Comparison of ENCODE assay signal across 8 cellular contexts in genomic region chr1:154974086-154974807, GRCh38. TPM values are rescaled to one million over a fixed set of nuclear protein-coding genes. Genes with fewer than 3 reads are reported as not detected.
A peak's percentile ranks its signal among the peaks of the same experiment; 100 is the strongest.
DNase-seq lines count a peak whose midpoint lies in the region; ATAC-seq and TF ChIP-seq lines count a peak whose summit lies in the region.

Gene CKS1B, plus strand, starts transcription at chr1:154974681. Its CDS starts 65 bp downstream, at chr1:154974746.

- peaks cover 46% of the 10 kb centered on the region for H3K4me1 ChIP-seq in smooth muscle cell (ENCODE audit: low read depth)

- peak within 1 kb of the TSS; percentile 52 for H2AFZ ChIP-seq in smooth muscle cell (ENCODE audit: low read depth)

- no peaks in the 10 kb centered on the region for H3K36me3 ChIP-seq in smooth muscle cell (ENCODE audit: low read depth)

- peaks cover 33% of the 10 kb centered on the region for H3F3A ChIP-seq in smooth muscle cell (ENCODE audit: low read depth)

- H3K4me2 ChIP-seq in smooth muscle cell: peak within 1 kb of the TSS; percentile 94

- no peak for TF ChIP-seq CTCF in VCaP (conservative IDR thresholded peaks at IDR 0.05)
- TF ChIP-seq CTCF in cardiac fibroblast (IDR thresholded peaks at IDR 0.05; ENCODE audit: low read depth, low read length): no peak
- no peak for TF ChIP-seq CTCF in smooth muscle cell (IDR thresholded peaks at IDR 0.05; ENCODE audit: borderline replicate concordance, insufficient read depth, poor library complexity, severe bottlenecking)

- H3K9me3 ChIP-seq in smooth muscle cell (replicated peaks; ENCODE audit: low read depth): no peaks in the 10 kb centered on the region

- H3K9ac ChIP-seq in smooth muscle cell (ENCODE audit: low read depth): peak within 1 kb of the TSS; percentile 95

- no peaks in the 10 kb centered on the region for H3K27me3 ChIP-seq in smooth muscle cell (ENCODE audit: low read depth)

- ATAC-seq in GM18907 (IDR thresholded peaks at IDR 0.05; ENCODE audit: unreplicated experiment): peak; percentile 79
- peak; percentile 78 for ATAC-seq in HG03139 (IDR thresholded peaks at IDR 0.05; ENCODE audit: unreplicated experiment)

- peak within 1 kb of the TSS; percentile 62 to 73 for H3K4me3 ChIP-seq in cardiac fibroblast (replicated peaks in 1 of 2; ENCODE audit: low read depth in 2 of 2, low read length in 2 of 2)
- H3K4me3 ChIP-seq in smooth muscle cell: peak within 1 kb of the TSS; percentile 55

- H4K20me1 ChIP-seq in smooth muscle cell (ENCODE audit: low read depth): peaks cover 5% of the 10 kb centered on the region

- 1% methylated on average over 47 of the region's 49 CpGs for WGBS in smooth muscle cell (ENCODE audit: low lambda C conversion rate)

- H3K79me2 ChIP-seq in smooth muscle cell (ENCODE audit: low read depth): peaks cover 42% of the 10 kb centered on the region

- peak; percentile 98 for DNase-seq in AG08395 (ENCODE audit: low spot score)
- peak; percentile 99 for DNase-seq in NCI-H2196 treated with DMSO at 0.1 percent for 48 hours (lab: John Stamatoyannopoulos, UW; ENCODE audit: unreplicated experiment)
- DNase-seq in cardiac fibroblast (ENCODE audit: low read depth in 2 of 2): peak; percentile 100
- peak; percentile 86 for DNase-seq in iPS-NIHi7 (ENCODE audit: extremely low spot score)
- DNase-seq in smooth muscle cell (lab: John Stamatoyannopoulos, UW; ENCODE audit: unreplicated experiment): peak; percentile 99

- H3K27ac ChIP-seq in VCaP: peak within 1 kb of the TSS; percentile 94
- peak within 1 kb of the TSS; percentile 98 for H3K27ac ChIP-seq in smooth muscle cell (ENCODE audit: low read depth)

RNA-seq across cellular contexts. Expression of gene CKS1B, which starts in this region (rescaled TPM):
- 41.6 and 46.3 TPM in 2 replicates for total RNA-seq in smooth muscle cell
- 115 and 116 TPM in 2 replicates for polyA plus RNA-seq in smooth muscle cell

Comparison
In these comparisons a context has a peak if more than half of its experiments do, and no peak if none do; other contexts are left out.
1. Peak in every context shown above with its lines: DNase-seq, ATAC-seq, H3K4me3 ChIP-seq and H3K27ac ChIP-seq.